ENCODE assay signal across 29 cellular contexts in genomic region chr15:73010154-73011152, GRCh38. TPM values are rescaled to one million over a fixed set of nuclear protein-coding genes. Genes with fewer than 3 reads are reported as not detected.
A peak's percentile ranks its signal among the peaks of the same experiment; 100 is the strongest.
DNase-seq lines count a peak whose midpoint lies in the region; ATAC-seq, FAIRE-seq and TF ChIP-seq lines count a peak whose summit lies in the region.
"Had no signal": no experiment of that assay in that cellular context is flagged by ENCODE, and none has a peak within 500 bp of the region (broad histone marks: within the 10 kb centered on the region; RNA-seq: fewer than 3 reads in every experiment).

No MANE protein-coding gene starts in this region.

- intact Hi-C loops in psoas muscle (cut with DNase I) = no loop called here

- H3K27ac Mint-ChIP-seq in activated T-helper 17 cell treated with anti-CD3 and anti-CD28 coated beads, Interleukin-2, amount 50 U/mL, for 72 hours = no peak overlapping the region
- H3K27ac Mint-ChIP-seq: activated T-cell treated with anti-CD3 and anti-CD28 coated beads, Interleukin-2, amount 50 U/mL, for 72 hours; CD14-positive monocyte; naive thymus-derived CD8-positive, alpha-beta T cell; WTC11 had no signal

- peaks cover 24% of the 10 kb centered on the region for H3K27me3 Mint-ChIP-seq in activated T-helper 17 cell treated with anti-CD3 and anti-CD28 coated beads, Interleukin-2, amount 50 U/mL, for 72 hours

- peak overlapping the region; percentile 30 for H3K27ac ChIP-seq in psoas muscle
- H3K27ac ChIP-seq: body of pancreas, heart right ventricle, left ventricle myocardium inferior, ovary, sigmoid colon had no signal

- H3K9me3 Mint-ChIP-seq in activated T-helper 17 cell treated with anti-CD3 and anti-CD28 coated beads, Interleukin-2, amount 50 U/mL, for 72 hours = no peaks in the 10 kb centered on the region
- H3K9me3 Mint-ChIP-seq: activated T-cell treated with anti-CD3 and anti-CD28 coated beads, Interleukin-2, amount 50 U/mL, for 72 hours; naive thymus-derived CD8-positive, alpha-beta T cell; WTC11 had no signal

- peaks cover 13% of the 10 kb centered on the region for H3K4me1 ChIP-seq in psoas muscle
- H3K4me1 ChIP-seq: body of pancreas had no signal

- FAIRE-seq in HTR-8/SVneo (lab: Jason Lieb, UNC) = peak; percentile 74
- FAIRE-seq: HepG2 had no signal

- H3K4me3 Mint-ChIP-seq in activated T-helper 17 cell treated with anti-CD3 and anti-CD28 coated beads, Interleukin-2, amount 50 U/mL, for 72 hours = no peak overlapping the region
- H3K4me3 Mint-ChIP-seq: activated T-cell treated with anti-CD3 and anti-CD28 coated beads, Interleukin-2, amount 50 U/mL, for 72 hours; CD14-positive monocyte; naive thymus-derived CD8-positive, alpha-beta T cell; WTC11 had no signal

- H3K36me3 Mint-ChIP-seq in activated T-helper 17 cell treated with anti-CD3 and anti-CD28 coated beads, Interleukin-2, amount 50 U/mL, for 72 hours (ENCODE audit: low read depth) = no peaks in the 10 kb centered on the region
- H3K36me3 Mint-ChIP-seq: CD14-positive monocyte; naive thymus-derived CD8-positive, alpha-beta T cell; WTC11 had no signal

- DNase-seq in HTR-8/SVneo (ENCODE audit: insufficient read length, low spot score) (no peak), kidney glomerular epithelial cell (lab: John Stamatoyannopoulos, UW) (peak; percentile 34), psoas muscle (no peak), putamen (ENCODE audit: low spot score) (no peak), pons (ENCODE audit: low spot score) (no peak)
- DNase-seq: activated CD4-positive, alpha-beta T cell treated with anti-CD3 and anti-CD28 coated beads, Interleukin-2, amount 50 U/mL, for 1 hour; activated naive CD4-positive, alpha-beta T cell treated with Interleukin-2 at 50 U/mL for 16 hours; activated T-cell treated with anti-CD3 and anti-CD28 coated beads, Interleukin-2, amount 50 U/mL, for 72 hours; body of pancreas; Calu3; DMS79 treated with DMSO at 0.1 percent for 48 hours; effector CD4-positive, alpha-beta T cell; heart right ventricle; left ventricle myocardium inferior; midbrain; naive thymus-derived CD8-positive, alpha-beta T cell; NCI-H1092; NCI-H1930; NCI-H345; ovary; sigmoid colon; stimulated activated CD4-positive, alpha-beta T cell treated with anti-CD3 and anti-CD28 coated beads, Interleukin-15, amount 100 ng/mL, for 24 hours; stimulated activated naive CD4-positive, alpha-beta T cell treated with Interleukin-2 at 50 U/mL for 16 hours had no signal

- ATAC-seq in activated T-helper 17 cell treated with anti-CD3 and anti-CD28 coated beads, Interleukin-2, amount 50 U/mL, for 72 hours (replicated peaks) = peak; percentile 42
- ATAC-seq in psoas muscle (peak; percentile 74 to 86 (median 80)), GM21515 (IDR thresholded peaks at IDR 0.05; ENCODE audit: unreplicated experiment) (no peak)
- ATAC-seq: activated T-cell treated with anti-CD3 and anti-CD28 coated beads, Interleukin-2, amount 50 U/mL, for 72 hours; body of pancreas; HepG2; naive thymus-derived CD8-positive, alpha-beta T cell; Panc1; WTC11 had no signal

- H3K27me3 ChIP-seq in psoas muscle (ENCODE audit: insufficient read depth in 3 of 3, low read length in 2 of 3) = no peaks in the 10 kb centered on the region
- H3K27me3 ChIP-seq: body of pancreas, ovary, sigmoid colon had no signal

- no peaks in the 10 kb centered on the region for H3K4me1 Mint-ChIP-seq in activated T-helper 17 cell treated with anti-CD3 and anti-CD28 coated beads, Interleukin-2, amount 50 U/mL, for 72 hours
- H3K4me1 Mint-ChIP-seq: CD14-positive monocyte; naive thymus-derived CD8-positive, alpha-beta T cell had no signal

- TF ChIP-seq CTCF in psoas muscle (IDR thresholded peaks at IDR 0.05) = no peak

- no peaks in the 10 kb centered on the region for H3K9me3 ChIP-seq in psoas muscle
- H3K9me3 ChIP-seq: body of pancreas, heart right ventricle, left ventricle myocardium inferior, ovary, sigmoid colon had no signal

- no peaks in the 10 kb centered on the region for H3K36me3 ChIP-seq in psoas muscle (ENCODE audit: insufficient read depth in 1 of 2, low read depth in 1 of 2)
- H3K36me3 ChIP-seq: heart right ventricle, left ventricle myocardium inferior, ovary, sigmoid colon had no signal

- 39 to 46% (median 43%) methylated on average over 10 of the region's 10 CpGs for WGBS in psoas muscle, 3 donors

- no peak overlapping the region for H3K4me3 ChIP-seq in psoas muscle
- H3K4me3 ChIP-seq: body of pancreas, heart right ventricle, left ventricle myocardium inferior, ovary, sigmoid colon had no signal

RNA-seq across cellular contexts. Expression of gene NEO1, which starts 41.8 kb away (rescaled TPM):
- total RNA-seq in activated T-helper 17 cell treated with anti-CD3 and anti-CD28 coated beads, Interleukin-2, amount 50 U/mL, for 72 hours = 1 to 10 TPM; 8.8 to 8.9 TPM
- 10 to 100 TPM; 22.5 to 33.3 (median 26.0) TPM for total RNA-seq in psoas muscle
- polyA plus RNA-seq in psoas muscle = 10 to 100 TPM in 1 of 3 donors, 1 to 10 TPM in 2; 2.5 to 18.6 (median 7.8) TPM
